ENCODE assay signal across 11 cellular contexts in genomic region chr20:46810442-46811327, GRCh38.
A peak's percentile ranks its signal among the peaks of the same experiment; 100 is the strongest.
DNase-seq lines count a peak whose midpoint lies in the region; ATAC-seq and TF ChIP-seq lines count a peak whose summit lies in the region.
"Had no signal": no experiment of that assay in that cellular context is flagged by ENCODE, and none has a peak within 500 bp of the region (broad histone marks: within the 10 kb centered on the region; RNA-seq: fewer than 3 reads in every experiment).

No MANE protein-coding gene starts in this region.

- no peaks in the 10 kb centered on the region for H3K36me3 Mint-ChIP-seq in activated CD4-positive, alpha-beta memory T cell treated with anti-CD3 and anti-CD28 coated beads, Interleukin-2, amount 10 ng/mL, durations not matched to agents 7 days and 5 days (ENCODE audit: low read depth)

- peaks cover 14% of the 10 kb centered on the region for H3K4me1 ChIP-seq in hepatocyte (ENCODE audit: insufficient read depth)

- POLR2A ChIA-PET in activated CD4-positive, alpha-beta memory T cell treated with anti-CD3 and anti-CD28 coated beads, Interleukin-2, amount 10 ng/mL, durations not matched to agents 7 days and 5 days (lab: Charles Lee) = no interaction called here

- WGBS in hepatocyte (ENCODE audit: low lambda C conversion rate, missing lambda C conversion rate) = 57% methylated on average over 22 of the region's 28 CpGs

- H3K4me1 Mint-ChIP-seq in activated CD4-positive, alpha-beta memory T cell treated with anti-CD3 and anti-CD28 coated beads, Interleukin-2, amount 10 ng/mL, durations not matched to agents 7 days and 5 days = no peaks in the 10 kb centered on the region

- H3K4me3 ChIP-seq in hepatocyte = no peak overlapping the region
- H3K4me3 ChIP-seq: ovary had no signal

- H3K4me3 Mint-ChIP-seq in activated CD4-positive, alpha-beta memory T cell treated with anti-CD3 and anti-CD28 coated beads, Interleukin-2, amount 10 ng/mL, durations not matched to agents 7 days and 5 days = no peak overlapping the region

- no peak for ATAC-seq in GM18870 (IDR thresholded peaks at IDR 0.05; ENCODE audit: unreplicated experiment)

- peaks cover 3% of the 10 kb centered on the region for H3K27me3 ChIP-seq in hepatocyte
- H3K27me3 ChIP-seq: ovary had no signal

- H2AFZ ChIP-seq in hepatocyte = no peak overlapping the region

- peak; percentile 73 for DNase-seq in COR-L47 (lab: John Stamatoyannopoulos, UW)
- DNase-seq in NCI-H1092 (lab: John Stamatoyannopoulos, UW) = peak; percentile 39
- peak; percentile 97 for DNase-seq in NCI-H69 (lab: John Stamatoyannopoulos, UW)
- no peak for DNase-seq in hepatocyte (ENCODE audit: low spot score)
- no peak for DNase-seq in activated CD4-positive, alpha-beta memory T cell treated with anti-CD3 and anti-CD28 coated beads, Interleukin-2, amount 10 ng/mL, durations not matched to agents 7 days and 5 days
- DNase-seq in effector CD4-positive, alpha-beta T cell = no peak
- DNase-seq in AML-193 (lab: John Stamatoyannopoulos, UW) = no peak
- DNase-seq: activated CD4-positive, CD25-positive, alpha-beta regulatory T cell; H9; ovary had no signal

- no peaks in the 10 kb centered on the region for H3K9me2 ChIP-seq in hepatocyte (replicated peaks; ENCODE audit: insufficient read depth)

- no peaks in the 10 kb centered on the region for H3K9me3 ChIP-seq in hepatocyte (ENCODE audit: low read depth)
- H3K9me3 ChIP-seq: ovary had no signal

- H3K36me3 ChIP-seq in hepatocyte (replicated peaks; ENCODE audit: insufficient read depth, low read depth) = no peaks in the 10 kb centered on the region
- H3K36me3 ChIP-seq: ovary had no signal

- no peak for TF ChIP-seq CTCF in hepatocyte (IDR thresholded peaks at IDR 0.05; ENCODE audit: poor library complexity)

- no peaks in the 10 kb centered on the region for H3K9me3 Mint-ChIP-seq in activated CD4-positive, alpha-beta memory T cell treated with anti-CD3 and anti-CD28 coated beads, Interleukin-2, amount 10 ng/mL, durations not matched to agents 7 days and 5 days
- H3K9me3 Mint-ChIP-seq: H9 had no signal

- peak overlapping the region; percentile 81 for H3K4me2 ChIP-seq in hepatocyte

- H4K20me1 ChIP-seq in hepatocyte (ENCODE audit: insufficient read depth, poor library complexity, severe bottlenecking) = no peaks in the 10 kb centered on the region

- H3K79me2 ChIP-seq in hepatocyte = no peaks in the 10 kb centered on the region

- no peak overlapping the region for H3K27ac ChIP-seq in hepatocyte
- H3K27ac ChIP-seq: ovary had no signal

- H3K27me3 Mint-ChIP-seq in activated CD4-positive, alpha-beta memory T cell treated with anti-CD3 and anti-CD28 coated beads, Interleukin-2, amount 10 ng/mL, durations not matched to agents 7 days and 5 days = peaks cover 43% of the 10 kb centered on the region

- no peak overlapping the region for H3K27ac Mint-ChIP-seq in activated CD4-positive, alpha-beta memory T cell treated with anti-CD3 and anti-CD28 coated beads, Interleukin-2, amount 10 ng/mL, durations not matched to agents 7 days and 5 days

- CTCF ChIA-PET in activated CD4-positive, alpha-beta memory T cell treated with anti-CD3 and anti-CD28 coated beads, Interleukin-2, amount 10 ng/mL, durations not matched to agents 7 days and 5 days (lab: Charles Lee) = no interaction called here

Comparison
In these comparisons a context has a peak if more than half of its experiments do, and no peak if none do; other contexts are left out.
1. DNase-seq: peak in COR-L47 (single experiment), NCI-H1092 (single experiment) and NCI-H69 (single experiment); none in hepatocyte (single experiment), activated CD4-positive, alpha-beta memory T cell treated with anti-CD3 and anti-CD28 coated beads, Interleukin-2, amount 10 ng/mL, durations not matched to agents 7 days and 5 days (single experiment), effector CD4-positive, alpha-beta T cell (single experiment) and AML-193 (0 of 2).